Comparison of ENCODE assay signal across 13 cellular contexts in the genomic region with DNA sequence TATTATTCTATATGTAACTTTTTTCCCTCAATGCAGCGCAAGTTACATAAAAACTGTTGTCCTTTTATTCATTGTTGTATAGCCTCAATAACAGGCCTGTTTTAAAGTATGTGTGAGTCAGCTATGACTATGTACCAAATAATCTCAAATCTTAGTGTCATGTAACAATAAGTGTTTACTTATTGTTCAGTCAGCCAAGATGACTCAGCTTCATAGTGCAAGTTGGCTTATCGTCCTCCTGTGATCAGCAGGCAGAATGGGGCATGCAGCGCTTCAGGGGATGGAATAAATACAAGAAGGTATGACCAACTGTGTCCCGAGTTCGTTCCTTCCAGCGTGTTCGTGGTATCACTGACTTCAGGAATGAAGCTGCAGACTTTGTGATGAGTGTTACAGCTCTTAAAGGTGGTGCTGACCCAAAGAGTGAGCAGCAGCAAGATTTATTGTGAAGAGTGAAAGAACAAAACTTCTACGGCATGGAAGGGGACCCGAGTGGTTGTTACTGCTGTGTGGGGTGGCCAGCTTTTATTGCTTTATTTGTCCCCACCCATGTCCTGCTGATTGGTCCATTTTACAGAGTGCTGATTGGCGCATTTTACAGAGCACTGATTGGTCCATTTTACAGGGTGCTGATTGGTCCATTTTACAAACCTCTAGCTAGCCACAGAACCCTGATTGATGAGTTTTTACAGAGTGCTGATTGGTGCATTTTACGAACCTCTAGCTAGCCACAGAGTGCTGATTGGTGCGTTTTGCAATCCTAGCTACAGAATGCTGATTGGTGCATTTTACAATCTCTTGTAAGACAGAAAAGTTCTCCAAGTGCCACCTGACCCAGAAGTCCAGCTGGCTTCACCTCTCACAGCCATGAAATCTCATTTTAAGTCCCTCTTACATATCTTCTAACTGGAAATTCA.
DNase-seq lines count a peak whose midpoint lies in the region; ATAC-seq and TF ChIP-seq lines count a peak whose summit lies in the region.
"Had no signal": no experiment of that assay in that cellular context is flagged by ENCODE, and none has a peak within 500 bp of the region (broad histone marks: within the 10 kb centered on the region; RNA-seq: fewer than 3 reads in every experiment).

No MANE protein-coding gene starts in this region.

- peaks cover 10% of the 10 kb centered on the region; the same call in 1 of the 2 replicates for H3F3A ChIP-seq in PC-9 (ENCODE audit: insufficient read depth, low read depth)
- H3F3A ChIP-seq in SK-N-SH (replicated peaks; ENCODE audit: insufficient read depth), result no peaks in the 10 kb centered on the region

- H3K4me2 ChIP-seq in PC-9 (peak overlapping the region; percentile 35; the same call in 1 of the 2 replicates), SK-N-SH (no peak overlapping the region)

- no peak for ATAC-seq in GM18858 (IDR thresholded peaks at IDR 0.05; ENCODE audit: unreplicated experiment)
- ATAC-seq: Right ventricle myocardium inferior had no signal

- H2AFZ ChIP-seq in PC-9 (no peak overlapping the region), SK-N-SH (ENCODE audit: low read depth) (no peak overlapping the region; the same call in 1 of the 2 replicates)

- no peaks in the 10 kb centered on the region for H3K36me3 ChIP-seq in PC-9 (ENCODE audit: low read depth)
- H3K36me3 ChIP-seq in SK-N-SH (replicated peaks in 1 of 2; ENCODE audit: control insufficient read depth in 1 of 2, insufficient read depth in 2 of 2, low read length in 1 of 2), result no peaks in the 10 kb centered on the region

- H3K27me3 ChIP-seq in PC-9 (ENCODE audit: insufficient read depth, low read depth) (no peaks in the 10 kb centered on the region), SK-N-SH (ENCODE audit: insufficient read depth) (no peaks in the 10 kb centered on the region)

- H3K79me2 ChIP-seq in PC-9 (ENCODE audit: low read depth), result no peaks in the 10 kb centered on the region
- no peaks in the 10 kb centered on the region for H3K79me2 ChIP-seq in SK-N-SH (ENCODE audit: insufficient read depth)

- no peak for TF ChIP-seq EP300 in SK-N-SH (IDR thresholded peaks at IDR 0.05; ENCODE audit: borderline replicate concordance in 1 of 2, low read depth in 1 of 2, low read length in 1 of 2)

- H4K20me1 ChIP-seq in PC-9 (ENCODE audit: insufficient read depth), result no peaks in the 10 kb centered on the region
- H4K20me1 ChIP-seq in SK-N-SH (ENCODE audit: insufficient read depth), result no peaks in the 10 kb centered on the region

- no peak for TF ChIP-seq RAD21 in SK-N-SH (IDR thresholded peaks at IDR 0.05; ENCODE audit: low read length)

- H3K4me3 ChIP-seq in PC-9 (peak overlapping the region; percentile 7; the same call in 1 of the 2 replicates), epithelial cell of proximal tubule (ENCODE audit: low read depth, low read length) (no peak overlapping the region), SK-N-SH (ENCODE audit: low read depth in 2 of 2, low read length in 1 of 2) (no peak overlapping the region)

- H3K9me3 ChIP-seq in PC-9 (ENCODE audit: insufficient read depth, low read depth) (peaks cover 13% of the 10 kb centered on the region), SK-N-SH (no peaks in the 10 kb centered on the region; the same call in 1 of the 2 replicates)

- BruUV-seq in PC-9 (replicated peaks; lab: Mats Ljungman, UMichigan), result no TSS peak

- H3K9ac ChIP-seq in SK-N-SH, result no peak overlapping the region

- TF ChIP-seq CTCF in PC-9 (conservative IDR thresholded peaks at IDR 0.05) (no peak), epithelial cell of proximal tubule (conservative IDR thresholded peaks at IDR 0.05; ENCODE audit: low read depth, low read length) (no peak), SK-N-SH (IDR thresholded peaks at IDR 0.05) (no peak)

- CTCF ChIA-PET in PC-9 (lab: Charles Lee) (interaction anchor here (0.7 kb wide), 1 partner anchor 201 kb away, joined by 8 read pairs; no protein-coding TSS in a partner anchor), SK-N-SH (lab: Yijun Ruan, JAX) (interaction anchor here (4.5 kb wide), 1 partner anchor 12 kb away, joined by 26 read pairs; no protein-coding TSS in a partner anchor)

- peak overlapping the region; percentile 41 for H3K27ac ChIP-seq in PC-9
- H3K27ac ChIP-seq in SK-N-SH (ENCODE audit: low read depth in 2 of 2, low read length in 1 of 2), result no peak overlapping the region

- intact Hi-C loops in PC-9 (cut with micrococcal nuclease; ENCODE audit: unreplicated experiment), result no loop called here

- H3K9me2 ChIP-seq in PC-9 (ENCODE audit: insufficient read depth) (no peaks in the 10 kb centered on the region), SK-N-SH (no peaks in the 10 kb centered on the region)

- H3K4me1 ChIP-seq in PC-9 (replicated peaks; ENCODE audit: insufficient read depth) (peaks cover 9% of the 10 kb centered on the region; the same call in 1 of the 2 replicates), SK-N-SH (ENCODE audit: control insufficient read depth in 1 of 2, insufficient read depth in 2 of 2, low read depth in 1 of 2, low read length in 1 of 2) (no peaks in the 10 kb centered on the region)

- 23% methylated on average over 12 of the region's 12 CpGs for WGBS in SK-N-SH (ENCODE audit: low lambda C conversion rate)

- POLR2A ChIA-PET in PC-9 (lab: Charles Lee; ENCODE audit: unreplicated experiment), result interaction anchor here (0.6 kb wide), 1 partner anchor 77 kb away, joined by 4 read pairs; no protein-coding TSS in a partner anchor
- POLR2A ChIA-PET in SK-N-SH (lab: Yijun Ruan, JAX), result no interaction called here

- DNase-seq in EH (ENCODE audit: low read depth) (peak; percentile 98), PC-9 (peak; percentile 63 to 92), epithelial cell of proximal tubule (ENCODE audit: low read depth) (peak; percentile 88), pulmonary artery endothelial cell (ENCODE audit: low read depth, low spot score) (peak; percentile 87), NCI-H1436 treated with DMSO at 0.1 percent for 48 hours (lab: John Stamatoyannopoulos, UW) (no peak), SK-N-SH (no peak)
- no peak for DNase-seq in activated CD4-positive, alpha-beta T cell treated with anti-CD3 and anti-CD28 coated beads for 4 hours
- DNase-seq: activated CD8-positive, alpha-beta memory T cell treated with anti-CD3 and anti-CD28 coated beads for 24 hours; cerebellar nuclear complex; NCI-H1105 treated with DMSO at 0.1 percent for 48 hours; posterior cingulate gyrus had no signal

TF ChIP-seq in SK-N-SH, 30 proteins besides CTCF, POLR2A, EP300 and RAD21:
- no peak for TF ChIP-seq RCOR1 (IDR thresholded peaks at IDR 0.05; ENCODE audit: low read length)
- no peak for TF ChIP-seq MEF2A (IDR thresholded peaks at IDR 0.05; ENCODE audit: borderline replicate concordance, low read depth)
- TF ChIP-seq SIN3A (IDR thresholded peaks at IDR 0.05; ENCODE audit: borderline replicate concordance, low read depth, low read length), result no peak
- TF ChIP-seq USF1 (IDR thresholded peaks at IDR 0.05; ENCODE audit: borderline replicate concordance, low read depth), result no peak
- no peak for TF ChIP-seq GATA2 (CRISPR knock-in tag; IDR thresholded peaks at IDR 0.05)

Comparison
In these comparisons a context has a peak if more than half of its experiments do, and no peak if none do; other contexts are left out.
1. DNase-seq: peak in EH (single experiment), PC-9 (2 of 2), epithelial cell of proximal tubule (single experiment) and pulmonary artery endothelial cell (single experiment); none in activated CD4-positive, alpha-beta T cell treated with anti-CD3 and anti-CD28 coated beads for 4 hours (0 of 2), NCI-H1436 treated with DMSO at 0.1 percent for 48 hours (single experiment) and SK-N-SH (single experiment).